8 cellular contexts compared by ENCODE assay signal in genomic region chr7:139230078-139230477, GRCh38.
A peak's percentile ranks its signal among the peaks of the same experiment; 100 is the strongest.
DNase-seq lines count a peak whose midpoint lies in the region; ATAC-seq and TF ChIP-seq lines count a peak whose summit lies in the region.

No MANE protein-coding gene starts in this region.

- DNase-seq in foreskin fibroblast (no peak), hypothalamus (lab: John Stamatoyannopoulos, UW) (no peak)

- TF ChIP-seq CTCF in HEK293 (tag by site-specific recombination; IDR thresholded peaks at IDR 0.05) (no peak), VCaP (conservative IDR thresholded peaks at IDR 0.05) (no peak), foreskin fibroblast (IDR thresholded peaks at IDR 0.05; ENCODE audit: low read depth, low read length) (no peak)

- H3K4me1 ChIP-seq in HEK293 (ENCODE audit: control insufficient read depth, insufficient read depth, low read length) = 0 out of 2 replicates have a peak, but pooled peaks cover 3% of the 10 kb centered on the region

- ATAC-seq in HG02884 (IDR thresholded peaks at IDR 0.05; ENCODE audit: unreplicated experiment) (no peak), HG02623 (IDR thresholded peaks at IDR 0.05; ENCODE audit: unreplicated experiment) (no peak), HG02973 (IDR thresholded peaks at IDR 0.05; ENCODE audit: unreplicated experiment) (no peak)

- no peaks in the 10 kb centered on the region for H3K9me3 ChIP-seq in HEK293 (ENCODE audit: control insufficient read depth, insufficient read depth, low read depth, low read length)

- POLR2A ChIA-PET in HEK293 (lab: Yijun Ruan, JAX) = interaction anchor here (0.9 to 1.1 kb wide), 2 partner anchors 97 to 130 kb away, joined by 3 to 4 read pairs; partner anchors contain the start of gene LUC7L2

- no peaks in the 10 kb centered on the region for H3K36me3 ChIP-seq in HEK293 (ENCODE audit: control insufficient read depth in 2 of 2, insufficient read depth in 1 of 2, low read length in 2 of 2)

- no peak overlapping the region for H3K27ac ChIP-seq in HEK293 (ENCODE audit: extremely low read depth, low read depth, low read length)
- H3K27ac ChIP-seq in VCaP = peak overlapping the region; percentile 89; the same call in 1 of the 2 replicates
- peak overlapping the region in 14 of 21 experiments; percentile 60 to 98 (median 92) for H3K27ac ChIP-seq in skin epidermis

- H3K4me3 ChIP-seq in HEK293 (ENCODE audit: low read depth, low read length) (no peak overlapping the region), foreskin fibroblast (ENCODE audit: low read depth in 1 of 2, low read length in 2 of 2) (peak overlapping the region; percentile 81 to 90), skin epidermis (peak overlapping the region in 6 of 7 experiments; percentile 81 to 98 (median 90))

- CTCF ChIA-PET in HEK293 (lab: Yijun Ruan, JAX) = no interaction called here

TF ChIP-seq in HEK293, 187 proteins besides CTCF, POLR2A, EP300 and RAD21:
- TF ChIP-seq ZNF596 (tag by site-specific recombination; IDR thresholded peaks at IDR 0.05) = no peak
- TF ChIP-seq PBX3 (CRISPR knock-in tag; IDR thresholded peaks at IDR 0.05) = no peak
- no peak for TF ChIP-seq HOXA7 (CRISPR knock-in tag; IDR thresholded peaks at IDR 0.05; ENCODE audit: borderline replicate concordance)
- no peak for TF ChIP-seq ZBTB1 (tag by site-specific recombination; IDR thresholded peaks at IDR 0.05)
- TF ChIP-seq ZBTB7A (tag by site-specific recombination; IDR thresholded peaks at IDR 0.05; ENCODE audit: low read depth) = no peak
- no peak for TF ChIP-seq INSM2 (tag by site-specific recombination; IDR thresholded peaks at IDR 0.05)
- TF ChIP-seq ATF2 (tag by site-specific recombination; IDR thresholded peaks at IDR 0.05; ENCODE audit: low read depth) = peak; percentile 65
TF ChIP-seq in HEK293: peak in this region for 1.
